ENCODE assay signal across 1 cellular context in genomic region chr10:95133016-95133752, GRCh38.
TF ChIP-seq lines count a peak whose summit lies in the region.

No MANE protein-coding gene starts in this region.

TF ChIP-seq in HepG2, 621 proteins besides CTCF, POLR2A, EP300 and RAD21 (continued from another document and continues in another):
- TF ChIP-seq ZNF207 (IDR thresholded peaks at IDR 0.05; ENCODE audit: borderline replicate concordance) (no peak), HDAC1 (CRISPR knock-in tag; IDR thresholded peaks at IDR 0.05) (0 out of 2 replicates have a peak, but pooled peaks have one; percentile 41), SMARCE1 (IDR thresholded peaks at IDR 0.05; ENCODE audit: borderline replicate concordance) (no peak), MTA1 (CRISPR knock-in tag; IDR thresholded peaks at IDR 0.05; ENCODE audit: borderline replicate concordance) (no peak), FOSL2 (CRISPR knock-in tag; IDR thresholded peaks at IDR 0.05) (peak; percentile 64), FOXA1 (IDR thresholded peaks at IDR 0.05) (no peak), FOXA1 (CRISPR knock-in tag; IDR thresholded peaks at IDR 0.05) (0 out of 2 replicates have a peak, but pooled peaks have one; percentile 29), YEATS2 (CRISPR knock-in tag; IDR thresholded peaks at IDR 0.05; ENCODE audit: borderline replicate concordance) (peak; percentile 44; the same call in 1 of the 2 replicates), KMT2B (CRISPR knock-in tag; IDR thresholded peaks at IDR 0.05) (0 out of 2 replicates have a peak, but pooled peaks have one; percentile 18), BORCS8-MEF2B (CRISPR knock-in tag; IDR thresholded peaks at IDR 0.05) (0 out of 2 replicates have a peak, but pooled peaks have one; percentile 62), ZNF205 (CRISPR knock-in tag; IDR thresholded peaks at IDR 0.05) (0 out of 2 replicates have a peak, but pooled peaks have one; percentile 62), HOXA3 (CRISPR knock-in tag; IDR thresholded peaks at IDR 0.05) (peak; percentile 33; the same call in 1 of the 2 replicates), MAFF (IDR thresholded peaks at IDR 0.05; ENCODE audit: low read depth, low read length) (no peak), RBM22 (optimal IDR thresholded peaks at IDR 0.05; ENCODE audit: low read length) (no peak), NFIC (IDR thresholded peaks at IDR 0.05; ENCODE audit: low read length) (peak; percentile 60; the same call in 1 of the 2 replicates), NR2F6 (IDR thresholded peaks at IDR 0.05) (peak; percentile 80), NR2F6 (CRISPR knock-in tag; IDR thresholded peaks at IDR 0.05) (peak; percentile 88), ATF2 (CRISPR knock-in tag; IDR thresholded peaks at IDR 0.05) (peak; percentile 17; the same call in 1 of the 2 replicates), MYNN (CRISPR knock-in tag; IDR thresholded peaks at IDR 0.05; ENCODE audit: low read depth) (no peak), ZNF335 (CRISPR knock-in tag; IDR thresholded peaks at IDR 0.05) (peak; percentile 64; the same call in 1 of the 2 replicates), SKI (IDR thresholded peaks at IDR 0.05; ENCODE audit: partially characterized antibody) (peak; percentile 10), MXI1 (IDR thresholded peaks at IDR 0.05; ENCODE audit: borderline replicate concordance, low read depth, low read length) (peak; percentile 75; the same call in 1 of the 3 replicates), RFXAP (CRISPR knock-in tag; IDR thresholded peaks at IDR 0.05; ENCODE audit: borderline replicate concordance) (peak; percentile 39; the same call in 1 of the 2 replicates), ZSCAN21 (CRISPR knock-in tag; IDR thresholded peaks at IDR 0.05; ENCODE audit: borderline replicate concordance) (peak; percentile 69; the same call in 1 of the 2 replicates), SOX6 (IDR thresholded peaks at IDR 0.05) (no peak), SOX6 (CRISPR knock-in tag; IDR thresholded peaks at IDR 0.05) (peak; percentile 34; the same call in 1 of the 2 replicates), CBX5 (CRISPR knock-in tag; IDR thresholded peaks at IDR 0.05; ENCODE audit: borderline replicate concordance) (peak; percentile 91), NCOR1 (IDR thresholded peaks at IDR 0.05; ENCODE audit: borderline replicate concordance, low read length) (peak; percentile 51; the same call in 1 of the 2 replicates), FOXA3 (CRISPR knock-in tag; IDR thresholded peaks at IDR 0.05) (peak; percentile 60; the same call in 1 of the 2 replicates), POGZ (CRISPR knock-in tag; IDR thresholded peaks at IDR 0.05) (peak; percentile 72), ZSCAN5A (CRISPR knock-in tag; IDR thresholded peaks at IDR 0.05; ENCODE audit: borderline replicate concordance) (0 out of 2 replicates have a peak, but pooled peaks have one; percentile 31), XRCC5 (optimal IDR thresholded peaks at IDR 0.05; ENCODE audit: low read length) (peak; percentile 31), FOXC1 (CRISPR knock-in tag; IDR thresholded peaks at IDR 0.05; ENCODE audit: borderline replicate concordance) (peak; percentile 66; the same call in 1 of the 2 replicates), CCDC6 (CRISPR knock-in tag; IDR thresholded peaks at IDR 0.05) (peak; percentile 67; the same call in 1 of the 2 replicates), ZBTB7B (CRISPR knock-in tag; IDR thresholded peaks at IDR 0.05) (no peak), HDAC2 (CRISPR knock-in tag; IDR thresholded peaks at IDR 0.05) (peak; percentile 74; the same call in 1 of the 2 replicates), NONO (IDR thresholded peaks at IDR 0.05) (no peak), NONO (CRISPR knock-in tag; conservative IDR thresholded peaks at IDR 0.05) (0 out of 2 replicates have a peak, but pooled peaks have one; percentile 27), MAX (IDR thresholded peaks at IDR 0.05) (peak; percentile 95), ZNF326 (CRISPR knock-in tag; IDR thresholded peaks at IDR 0.05; ENCODE audit: borderline replicate concordance) (no peak), ZNF790 (CRISPR knock-in tag; IDR thresholded peaks at IDR 0.05; ENCODE audit: borderline replicate concordance) (0 out of 2 replicates have a peak, but pooled peaks have one; percentile 53), NR2C2 (CRISPR knock-in tag; IDR thresholded peaks at IDR 0.05; ENCODE audit: borderline replicate concordance) (peak; percentile 32; the same call in 1 of the 2 replicates), TARDBP (CRISPR knock-in tag; IDR thresholded peaks at IDR 0.05) (peak; percentile 72; the same call in 1 of the 2 replicates), AGO1 (IDR thresholded peaks at IDR 0.05; ENCODE audit: low read depth, low read length, poor library complexity, severe bottlenecking) (no peak), SIN3B (IDR thresholded peaks at IDR 0.05; ENCODE audit: low read length) (0 out of 2 replicates have a peak, but pooled peaks have one; percentile 31), RARA (CRISPR knock-in tag; IDR thresholded peaks at IDR 0.05) (peak; percentile 61; the same call in 1 of the 2 replicates), ZNF660 (CRISPR knock-in tag; IDR thresholded peaks at IDR 0.05; ENCODE audit: borderline replicate concordance, low read depth) (no peak), REPIN1 (CRISPR knock-in tag; IDR thresholded peaks at IDR 0.05; ENCODE audit: borderline replicate concordance, low read depth) (peak; percentile 32; the same call in 1 of the 2 replicates), WIZ (CRISPR knock-in tag; IDR thresholded peaks at IDR 0.05) (0 out of 2 replicates have a peak, but pooled peaks have one; percentile 22), ZBTB33 (CRISPR knock-in tag; IDR thresholded peaks at IDR 0.05) (peak; percentile 67; the same call in 1 of the 2 replicates), SMYD3 (CRISPR knock-in tag; IDR thresholded peaks at IDR 0.05) (0 out of 2 replicates have a peak, but pooled peaks have one; percentile 48)
- TF ChIP-seq, protein P1, sequence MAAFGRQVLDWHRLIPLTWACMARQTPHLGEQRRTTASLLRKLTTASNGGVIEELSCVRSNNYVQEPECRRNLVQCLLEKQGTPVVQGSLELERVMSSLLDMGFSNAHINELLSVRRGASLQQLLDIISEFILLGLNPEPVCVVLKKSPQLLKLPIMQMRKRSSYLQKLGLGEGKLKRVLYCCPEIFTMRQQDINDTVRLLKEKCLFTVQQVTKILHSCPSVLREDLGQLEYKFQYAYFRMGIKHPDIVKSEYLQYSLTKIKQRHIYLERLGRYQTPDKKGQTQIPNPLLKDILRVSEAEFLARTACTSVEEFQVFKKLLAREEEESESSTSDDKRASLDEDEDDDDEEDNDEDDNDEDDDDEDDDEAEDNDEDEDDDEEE (CRISPR knock-in tag; IDR thresholded peaks at IDR 0.05) = 0 out of 2 replicates have a peak, but pooled peaks have one; percentile 73
- TF ChIP-seq, protein P2, sequence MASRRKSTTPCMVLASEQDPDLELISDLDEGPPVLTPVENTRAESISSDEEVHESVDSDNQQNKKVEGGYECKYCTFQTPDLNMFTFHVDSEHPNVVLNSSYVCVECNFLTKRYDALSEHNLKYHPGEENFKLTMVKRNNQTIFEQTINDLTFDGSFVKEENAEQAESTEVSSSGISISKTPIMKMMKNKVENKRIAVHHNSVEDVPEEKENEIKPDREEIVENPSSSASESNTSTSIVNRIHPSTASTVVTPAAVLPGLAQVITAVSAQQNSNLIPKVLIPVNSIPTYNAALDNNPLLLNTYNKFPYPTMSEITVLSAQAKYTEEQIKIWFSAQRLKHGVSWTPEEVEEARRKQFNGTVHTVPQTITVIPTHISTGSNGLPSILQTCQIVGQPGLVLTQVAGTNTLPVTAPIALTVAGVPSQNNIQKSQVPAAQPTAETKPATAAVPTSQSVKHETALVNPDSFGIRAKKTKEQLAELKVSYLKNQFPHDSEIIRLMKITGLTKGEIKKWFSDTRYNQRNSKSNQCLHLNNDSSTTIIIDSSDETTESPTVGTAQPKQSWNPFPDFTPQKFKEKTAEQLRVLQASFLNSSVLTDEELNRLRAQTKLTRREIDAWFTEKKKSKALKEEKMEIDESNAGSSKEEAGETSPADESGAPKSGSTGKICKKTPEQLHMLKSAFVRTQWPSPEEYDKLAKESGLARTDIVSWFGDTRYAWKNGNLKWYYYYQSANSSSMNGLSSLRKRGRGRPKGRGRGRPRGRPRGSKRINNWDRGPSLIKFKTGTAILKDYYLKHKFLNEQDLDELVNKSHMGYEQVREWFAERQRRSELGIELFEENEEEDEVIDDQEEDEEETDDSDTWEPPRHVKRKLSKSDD (CRISPR knock-in tag; IDR thresholded peaks at IDR 0.05; ENCODE audit: low read depth) = peak; percentile 73; the same call in 1 of the 2 replicates
- TF ChIP-seq, protein P3, sequence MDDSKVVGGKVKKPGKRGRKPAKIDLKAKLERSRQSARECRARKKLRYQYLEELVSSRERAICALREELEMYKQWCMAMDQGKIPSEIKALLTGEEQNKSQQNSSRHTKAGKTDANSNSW (CRISPR knock-in tag; IDR thresholded peaks at IDR 0.05; ENCODE audit: borderline replicate concordance) = no peak
- TF ChIP-seq, protein P4, sequence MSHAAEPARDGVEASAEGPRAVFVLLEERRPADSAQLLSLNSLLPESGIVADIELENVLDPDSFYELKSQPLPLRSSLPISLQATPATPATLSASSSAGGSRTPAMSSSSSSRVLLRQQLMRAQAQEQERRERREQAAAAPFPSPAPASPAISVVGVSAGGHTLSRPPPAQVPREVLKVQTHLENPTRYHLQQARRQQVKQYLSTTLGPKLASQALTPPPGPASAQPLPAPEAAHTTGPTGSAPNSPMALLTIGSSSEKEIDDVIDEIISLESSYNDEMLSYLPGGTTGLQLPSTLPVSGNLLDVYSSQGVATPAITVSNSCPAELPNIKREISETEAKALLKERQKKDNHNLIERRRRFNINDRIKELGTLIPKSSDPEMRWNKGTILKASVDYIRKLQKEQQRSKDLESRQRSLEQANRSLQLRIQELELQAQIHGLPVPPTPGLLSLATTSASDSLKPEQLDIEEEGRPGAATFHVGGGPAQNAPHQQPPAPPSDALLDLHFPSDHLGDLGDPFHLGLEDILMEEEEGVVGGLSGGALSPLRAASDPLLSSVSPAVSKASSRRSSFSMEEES (CRISPR knock-in tag; IDR thresholded peaks at IDR 0.05) = peak; percentile 91
- TF ChIP-seq, protein P5, sequence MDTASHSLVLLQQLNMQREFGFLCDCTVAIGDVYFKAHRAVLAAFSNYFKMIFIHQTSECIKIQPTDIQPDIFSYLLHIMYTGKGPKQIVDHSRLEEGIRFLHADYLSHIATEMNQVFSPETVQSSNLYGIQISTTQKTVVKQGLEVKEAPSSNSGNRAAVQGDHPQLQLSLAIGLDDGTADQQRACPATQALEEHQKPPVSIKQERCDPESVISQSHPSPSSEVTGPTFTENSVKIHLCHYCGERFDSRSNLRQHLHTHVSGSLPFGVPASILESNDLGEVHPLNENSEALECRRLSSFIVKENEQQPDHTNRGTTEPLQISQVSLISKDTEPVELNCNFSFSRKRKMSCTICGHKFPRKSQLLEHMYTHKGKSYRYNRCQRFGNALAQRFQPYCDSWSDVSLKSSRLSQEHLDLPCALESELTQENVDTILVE (CRISPR knock-in tag; IDR thresholded peaks at IDR 0.05) = 0 out of 2 replicates have a peak, but pooled peaks have one; percentile 41
- TF ChIP-seq, protein P6, sequence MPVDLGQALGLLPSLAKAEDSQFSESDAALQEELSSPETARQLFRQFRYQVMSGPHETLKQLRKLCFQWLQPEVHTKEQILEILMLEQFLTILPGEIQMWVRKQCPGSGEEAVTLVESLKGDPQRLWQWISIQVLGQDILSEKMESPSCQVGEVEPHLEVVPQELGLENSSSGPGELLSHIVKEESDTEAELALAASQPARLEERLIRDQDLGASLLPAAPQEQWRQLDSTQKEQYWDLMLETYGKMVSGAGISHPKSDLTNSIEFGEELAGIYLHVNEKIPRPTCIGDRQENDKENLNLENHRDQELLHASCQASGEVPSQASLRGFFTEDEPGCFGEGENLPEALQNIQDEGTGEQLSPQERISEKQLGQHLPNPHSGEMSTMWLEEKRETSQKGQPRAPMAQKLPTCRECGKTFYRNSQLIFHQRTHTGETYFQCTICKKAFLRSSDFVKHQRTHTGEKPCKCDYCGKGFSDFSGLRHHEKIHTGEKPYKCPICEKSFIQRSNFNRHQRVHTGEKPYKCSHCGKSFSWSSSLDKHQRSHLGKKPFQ (CRISPR knock-in tag; IDR thresholded peaks at IDR 0.05; ENCODE audit: insufficient replicate concordance) = peak; percentile 37
